In genomic region chr3:104855702-104856101, GRCh38 we compare ENCODE assay signal across 31 cellular contexts.
"Had no signal": no experiment of that assay in that cellular context is flagged by ENCODE, and none has a peak within 500 bp of the region (broad histone marks: within the 10 kb centered on the region; RNA-seq: fewer than 3 reads in every experiment).

No MANE protein-coding gene starts in this region.

- H3K27ac ChIP-seq: cardiac muscle cell, colonic mucosa, dorsolateral prefrontal cortex, gastroesophageal sphincter, left lung, ovary, psoas muscle, suprapubic skin, tibial artery, upper lobe of right lung had no signal

- H3K27ac Mint-ChIP-seq: activated CD4-positive, alpha-beta T cell treated with anti-CD3 and anti-CD28 coated beads for 36 hours; activated CD8-positive, alpha-beta memory T cell treated with anti-CD3 and anti-CD28 coated beads, Interleukin-2, amount 10 ng/mL, durations not matched to agents 7 days and 5 days; activated CD8-positive, alpha-beta T cell treated with anti-CD3 and anti-CD28 coated beads, Interleukin-2, amount 10 ng/mL, durations not matched to agents 7 days and 5 days; activated naive CD4-positive, alpha-beta T cell treated with anti-CD3 and anti-CD28 coated beads, Interleukin-2, amount 50 U/mL, for 72 hours; activated T-helper 2 cell treated with anti-CD3 and anti-CD28 coated beads, Interferon-gamma antibody, Interleukin-2, Interleukin-4, amounts not matched to agents 10 μg/mL and 5 μg/mL and 100 μg/mL, durations not matched to agents 14 hours and 24 hours and 36 hours; nephron; stimulated activated naive B cell treated with anti-CD40 and anti-IgM and Interleukin-4, amounts not matched to agents 10 μg/mL and 1 μg/mL and 100 μg/mL, for 72 hours; T-helper 2 cell treated with Interferon-gamma antibody and Interleukin-4, amounts not matched to agents 5 μg/mL and 100 μg/mL, for 36 hours had no signal

- H3K36me3 ChIP-seq: cardiac muscle cell, colonic mucosa, gastroesophageal sphincter, left lung, ovary, suprapubic skin, tibial artery, upper lobe of right lung had no signal

- H3K36me3 Mint-ChIP-seq: activated CD8-positive, alpha-beta memory T cell treated with anti-CD3 and anti-CD28 coated beads, Interleukin-2, amount 10 ng/mL, durations not matched to agents 7 days and 5 days; activated naive CD4-positive, alpha-beta T cell treated with anti-CD3 and anti-CD28 coated beads, Interleukin-2, amount 50 U/mL, for 72 hours; stimulated activated naive B cell treated with anti-CD40 and anti-IgM and Interleukin-4, amounts not matched to agents 10 μg/mL and 1 μg/mL and 100 μg/mL, for 72 hours had no signal

- H3K4me1 Mint-ChIP-seq: activated CD4-positive, alpha-beta T cell treated with anti-CD3 and anti-CD28 coated beads for 36 hours; activated CD8-positive, alpha-beta memory T cell treated with anti-CD3 and anti-CD28 coated beads, Interleukin-2, amount 10 ng/mL, durations not matched to agents 7 days and 5 days; stimulated activated naive B cell treated with anti-CD40 and anti-IgM and Interleukin-4, amounts not matched to agents 10 μg/mL and 1 μg/mL and 100 μg/mL, for 72 hours had no signal

- H3K4me1 ChIP-seq: colonic mucosa, gastroesophageal sphincter, left lung, psoas muscle, suprapubic skin, tibial artery, upper lobe of right lung had no signal

- ATAC-seq: activated CD4-positive, alpha-beta T cell treated with anti-CD3 and anti-CD28 coated beads for 36 hours; activated CD8-positive, alpha-beta memory T cell treated with anti-CD3 and anti-CD28 coated beads, Interleukin-2, amount 10 ng/mL, durations not matched to agents 7 days and 5 days; activated CD8-positive, alpha-beta T cell treated with anti-CD3 and anti-CD28 coated beads, Interleukin-2, amount 10 ng/mL, durations not matched to agents 7 days and 5 days; activated naive CD4-positive, alpha-beta T cell treated with anti-CD3 and anti-CD28 coated beads, Interleukin-2, amount 50 U/mL, for 72 hours; gastroesophageal sphincter; left lung; psoas muscle; stimulated activated naive B cell treated with anti-CD40 and anti-IgM and Interleukin-4, amounts not matched to agents 10 μg/mL and 1 μg/mL and 100 μg/mL, for 72 hours; upper lobe of right lung had no signal

- DNase-seq: activated CD4-positive, alpha-beta T cell treated with anti-CD3 and anti-CD28 coated beads for 36 hours; activated CD4-positive, CD25-positive, alpha-beta regulatory T cell; activated CD8-positive, alpha-beta memory T cell treated with anti-CD3 and anti-CD28 coated beads, Interleukin-2, amount 10 ng/mL, durations not matched to agents 7 days and 5 days; activated CD8-positive, alpha-beta T cell treated with anti-CD3 and anti-CD28 coated beads, Interleukin-2, amount 10 ng/mL, durations not matched to agents 7 days and 5 days; activated naive CD4-positive, alpha-beta T cell; activated T-cell treated with anti-CD3 and anti-CD28 coated beads, Interleukin-2, amount 50 U/mL, for 48 hours; anterior cingulate cortex; cerebellar nuclear complex; colonic mucosa; dorsolateral prefrontal cortex; effector memory CD4-positive, alpha-beta T cell; erythroblast; head of caudate nucleus; hippocampal formation; left lung; ovary; psoas muscle; stimulated activated CD4-positive, alpha-beta T cell treated with anti-CD3 and anti-CD28 coated beads, Interleukin-15, amount 100 ng/mL, for 24 hours; stimulated activated CD4-positive, alpha-beta T cell treated with anti-CD3 and anti-CD28 coated beads, Interleukin-2, amount 100 ng/mL, for 24 hours; stimulated activated naive B cell treated with anti-CD40 and anti-IgM and Interleukin-4, amounts not matched to agents 10 μg/mL and 1 μg/mL and 100 μg/mL, for 72 hours; T-helper 1 cell; tibial artery; upper lobe of right lung had no signal

- H3K27me3 Mint-ChIP-seq: activated CD4-positive, alpha-beta T cell treated with anti-CD3 and anti-CD28 coated beads for 36 hours; stimulated activated naive B cell treated with anti-CD40 and anti-IgM and Interleukin-4, amounts not matched to agents 10 μg/mL and 1 μg/mL and 100 μg/mL, for 72 hours had no signal

- H3K4me3 Mint-ChIP-seq: activated CD4-positive, alpha-beta T cell treated with anti-CD3 and anti-CD28 coated beads for 36 hours; activated CD8-positive, alpha-beta memory T cell treated with anti-CD3 and anti-CD28 coated beads, Interleukin-2, amount 10 ng/mL, durations not matched to agents 7 days and 5 days; activated CD8-positive, alpha-beta T cell treated with anti-CD3 and anti-CD28 coated beads, Interleukin-2, amount 10 ng/mL, durations not matched to agents 7 days and 5 days; nephron; stimulated activated naive B cell treated with anti-CD40 and anti-IgM and Interleukin-4, amounts not matched to agents 10 μg/mL and 1 μg/mL and 100 μg/mL, for 72 hours; T-helper 2 cell treated with Interferon-gamma antibody and Interleukin-4, amounts not matched to agents 5 μg/mL and 100 μg/mL, for 36 hours had no signal

- H3K9me3 ChIP-seq: colonic mucosa, gastroesophageal sphincter, ovary, psoas muscle, suprapubic skin, tibial artery, upper lobe of right lung had no signal

- H3K4me3 ChIP-seq: cardiac muscle cell, colonic mucosa, dorsolateral prefrontal cortex, gastroesophageal sphincter, left lung, lung, ovary, psoas muscle, suprapubic skin, tibial artery, upper lobe of right lung had no signal

- H3K27me3 ChIP-seq: cardiac muscle cell, colonic mucosa, dorsolateral prefrontal cortex, gastroesophageal sphincter, left lung, ovary, suprapubic skin, tibial artery, upper lobe of right lung had no signal

- H3K9me3 Mint-ChIP-seq: activated naive CD4-positive, alpha-beta T cell treated with anti-CD3 and anti-CD28 coated beads, Interleukin-2, amount 50 U/mL, for 72 hours; activated T-helper 2 cell treated with anti-CD3 and anti-CD28 coated beads, Interferon-gamma antibody, Interleukin-2, Interleukin-4, amounts not matched to agents 10 μg/mL and 5 μg/mL and 100 μg/mL, durations not matched to agents 14 hours and 24 hours and 36 hours; nephron; T-helper 2 cell treated with Interferon-gamma antibody and Interleukin-4, amounts not matched to agents 5 μg/mL and 100 μg/mL, for 36 hours had no signal
